8 cellular contexts compared by ENCODE assay signal in the genomic region with DNA sequence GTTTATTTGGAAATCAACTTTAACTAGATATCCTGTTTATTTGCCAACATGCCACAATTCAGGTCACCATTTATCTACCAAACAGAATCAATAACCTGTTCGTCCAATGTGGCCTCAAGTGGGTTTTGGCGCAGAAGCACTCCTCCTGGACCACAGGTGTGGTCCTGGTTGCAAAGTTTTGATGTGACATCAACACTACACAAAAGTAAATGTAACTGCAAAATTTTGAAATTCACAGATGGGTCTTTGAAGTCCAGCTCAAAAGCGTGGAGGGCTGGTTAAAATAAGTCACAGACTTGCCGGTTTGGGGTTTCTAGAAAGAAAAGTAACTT. TPM values are rescaled to one million over a fixed set of nuclear protein-coding genes. Genes with fewer than 3 reads are reported as not detected.
DNase-seq lines count a peak whose midpoint lies in the region; ATAC-seq and TF ChIP-seq lines count a peak whose summit lies in the region.

No MANE protein-coding gene starts in this region.

- CTCF ChIA-PET in BJ (lab: Yijun Ruan, JAX), result interaction anchor here (1.0 to 2.3 kb wide), 2 partner anchors 10 to 14 kb away, joined by 3 to 10 read pairs; no protein-coding TSS in a partner anchor

- H3K27ac ChIP-seq in breast epithelium (peak overlapping the region in 1 of 2 donors; percentile 83), muscle layer of duodenum (ENCODE audit: low read length) (no peak overlapping the region)

- intact Hi-C loops in breast epithelium (cut with DNase I; ENCODE audit: low total_unique reads), result no loop called here

- DNase-seq in BJ (ENCODE audit: low read depth) (no peak), breast epithelium (ENCODE audit: low spot score in 2 of 2) (no peak), KG1 (lab: John Stamatoyannopoulos, UW) (no peak), GM13976 (ENCODE audit: low spot score) (no peak)

- H3K4me1 ChIP-seq in breast epithelium (no peaks in the 10 kb centered on the region), muscle layer of duodenum (ENCODE audit: control insufficient read depth in 1 of 2, insufficient read depth in 2 of 2, low read length in 2 of 2) (peaks cover 0 to 3% of the 10 kb centered on the region in 2 donors)

- POLR2A ChIA-PET in BJ (lab: Charles Lee), result no interaction called here

- H3K9me3 ChIP-seq in breast epithelium (no peaks in the 10 kb centered on the region), muscle layer of duodenum (ENCODE audit: control insufficient read depth in 1 of 2, low read length in 2 of 2) (no peaks in the 10 kb centered on the region)

- H3K4me3 ChIP-seq in BJ (ENCODE audit: low read depth, low read length), result peak overlapping the region; percentile 77
- H3K4me3 ChIP-seq in breast epithelium, result peak overlapping the region; percentile 78 to 86 (median 78)
- H3K4me3 ChIP-seq in muscle layer of duodenum (ENCODE audit: low read depth in 1 of 2, low read length in 2 of 2), result peak overlapping the region; percentile 86 to 92

- in situ Hi-C loops in GM13976 (cut with MboI; ENCODE audit: low sequenced_read_pairs, unreplicated experiment), result no loop called here

- TF ChIP-seq CTCF in BJ (IDR thresholded peaks at IDR 0.05; ENCODE audit: insufficient read depth, low read depth, low read length) (no peak), breast epithelium (IDR thresholded peaks at IDR 0.05) (no peak), GM13976 (IDR thresholded peaks at IDR 0.05; ENCODE audit: borderline replicate concordance, control extremely low read depth, extremely low read depth, insufficient read depth, missing control alignments) (no peak)

- TF ChIP-seq POLR2A in breast epithelium (IDR thresholded peaks at IDR 0.05), result no peak

- H3K27me3 ChIP-seq in BJ (ENCODE audit: control insufficient read depth, insufficient read depth, low read length) (no peaks in the 10 kb centered on the region), breast epithelium (no peaks in the 10 kb centered on the region), muscle layer of duodenum (ENCODE audit: low read depth, low read length) (no peaks in the 10 kb centered on the region)

- H3K36me3 ChIP-seq in BJ (ENCODE audit: control insufficient read depth, insufficient read depth, low read length) (no peaks in the 10 kb centered on the region), breast epithelium (no peaks in the 10 kb centered on the region), muscle layer of duodenum (ENCODE audit: control insufficient read depth in 1 of 2, insufficient read depth in 2 of 2, low read length in 2 of 2) (no peaks in the 10 kb centered on the region)

- ATAC-seq in HG02623 (IDR thresholded peaks at IDR 0.05; ENCODE audit: unreplicated experiment) (peak; percentile 0), HG02798 (IDR thresholded peaks at IDR 0.05; ENCODE audit: poor library complexity, unreplicated experiment) (no peak), GM21723 (IDR thresholded peaks at IDR 0.05; ENCODE audit: unreplicated experiment) (no peak)

RNA-seq across cellular contexts. Expression of a gene that starts 0.5 kb away (rescaled TPM):
- polyA plus RNA-seq in BJ (2011; rRNA removed), result 5.2 and 6.2 TPM in 2 replicates
- 2.9 and 3.2 TPM in 2 replicates for polyA minus RNA-seq in BJ (2011; rRNA and poly(A)+ RNA removed)
- 10 to 100 TPM; 18.9 to 36.6 (median 24.6) TPM for total RNA-seq in breast epithelium

RNA-seq across cellular contexts. Expression of a gene that starts 25.0 kb away (rescaled TPM):
- polyA plus RNA-seq in BJ (2011; rRNA removed), result 0.47 and 0.96 TPM in 2 replicates
- 0.24 and 0.62 TPM in 2 replicates for polyA minus RNA-seq in BJ (2011; rRNA and poly(A)+ RNA removed)
- total RNA-seq in breast epithelium, result 10 to 100 TPM in 2 of 3 donors, 1 to 10 TPM in 1; 9.6 to 19.9 (median 13.1) TPM
